In genomic region chr15:47856071-47856470, GRCh38 we compare ENCODE assay signal across 3 cellular contexts.
"Had no signal": no experiment of that assay in that cellular context is flagged by ENCODE, and none has a peak within 500 bp of the region (broad histone marks: within the 10 kb centered on the region; RNA-seq: fewer than 3 reads in every experiment).

No MANE protein-coding gene starts in this region.

- ATAC-seq: GM12878 had no signal

- H3K4me3 ChIP-seq: GM12878 had no signal

- DNase-seq: GDM1, GF-D8 had no signal
